3 cellular contexts compared by ENCODE assay signal in genomic region chr5:114207615-114208014, GRCh38.
"Had no signal": no experiment of that assay in that cellular context is flagged by ENCODE, and none has a peak within 500 bp of the region (broad histone marks: within the 10 kb centered on the region; RNA-seq: fewer than 3 reads in every experiment).

No MANE protein-coding gene starts in this region.

- H3K4me2 ChIP-seq: GM23338 had no signal

- H3K4me3 ChIP-seq: GM23338 had no signal

- ATAC-seq: GM23338 had no signal

- H2AFZ ChIP-seq: GM23338 had no signal

- DNase-seq: H9, HCEC 1CT had no signal
